ENCODE assay signal across 18 cellular contexts in the genomic region with DNA sequence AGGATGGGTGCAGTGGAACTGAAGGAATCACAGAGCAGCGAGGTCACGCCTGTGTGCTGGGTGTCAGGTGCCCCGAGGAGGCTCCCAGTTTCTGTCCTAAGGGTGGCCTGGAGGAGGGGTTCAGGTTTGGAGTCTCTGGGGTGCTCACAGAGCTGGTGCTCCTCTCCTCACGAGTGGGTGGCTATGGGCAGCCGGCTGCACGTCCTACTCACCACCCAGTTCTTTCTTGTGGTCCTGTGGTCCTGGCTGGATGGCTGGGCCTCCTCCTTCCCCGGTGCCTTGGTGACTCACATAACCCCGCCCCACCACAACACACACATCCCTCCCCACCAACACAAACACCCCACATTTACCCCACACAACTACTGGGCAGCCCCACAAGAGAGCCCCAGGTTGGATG. TPM values are rescaled to one million over a fixed set of nuclear protein-coding genes. Genes with fewer than 3 reads are reported as not detected.
DNase-seq lines count a peak whose midpoint lies in the region; TF ChIP-seq lines count a peak whose summit lies in the region.
"Had no signal": no experiment of that assay in that cellular context is flagged by ENCODE, and none has a peak within 500 bp of the region (broad histone marks: within the 10 kb centered on the region; RNA-seq: fewer than 3 reads in every experiment).

No MANE protein-coding gene starts in this region.

- TF ChIP-seq POLR2A in spleen (IDR thresholded peaks at IDR 0.05) = no peak

- no peaks in the 10 kb centered on the region for H3K4me1 ChIP-seq in spleen
- H3K4me1 ChIP-seq: right lobe of liver had no signal

- H3K27me3 Mint-ChIP-seq in dendritic cell treated with granulocyte-macrophage colony-stimulating factor and Interleukin-4, amounts not matched to agents 40 ng/mL and 50 ng/mL, for 4 days = peaks cover 5% of the 10 kb centered on the region
- H3K27me3 Mint-ChIP-seq: activated CD4-positive, alpha-beta T cell treated with anti-CD3 and anti-CD28 coated beads, Interleukin-2, amount 10 ng/mL, durations not matched to agents 7 days and 5 days; activated naive CD4-positive, alpha-beta T cell treated with anti-CD3 and anti-CD28 coated beads, Interleukin-2, amount 50 U/mL, for 24 hours had no signal

- H3K4me1 Mint-ChIP-seq in dendritic cell treated with granulocyte-macrophage colony-stimulating factor and Interleukin-4, amounts not matched to agents 40 ng/mL and 50 ng/mL, for 4 days (ENCODE audit: low read depth) = peaks cover 47% of the 10 kb centered on the region
- H3K4me1 Mint-ChIP-seq: activated CD4-positive, alpha-beta T cell treated with anti-CD3 and anti-CD28 coated beads, Interleukin-2, amount 10 ng/mL, durations not matched to agents 7 days and 5 days; activated naive CD4-positive, alpha-beta T cell treated with anti-CD3 and anti-CD28 coated beads, Interleukin-2, amount 50 U/mL, for 24 hours had no signal

- no peaks in the 10 kb centered on the region for H3K27me3 ChIP-seq in spleen (replicated peaks in 1 of 7)
- H3K27me3 ChIP-seq: right lobe of liver had no signal

- no peak overlapping the region for H3K4me3 ChIP-seq in spleen
- H3K4me3 ChIP-seq: right lobe of liver, SK-N-MC had no signal

- intact Hi-C loops in dendritic cell treated with granulocyte-macrophage colony-stimulating factor and Interleukin-4, amounts not matched to agents 40 ng/mL and 50 ng/mL, for 4 days (cut with micrococcal nuclease) = no loop called here
- intact Hi-C loops in spleen (cut with DNase I; ENCODE audit: low total_unique reads) = no loop called here

- H3K36me3 Mint-ChIP-seq in dendritic cell treated with granulocyte-macrophage colony-stimulating factor and Interleukin-4, amounts not matched to agents 40 ng/mL and 50 ng/mL, for 4 days (ENCODE audit: low read depth) = peaks cover 8% of the 10 kb centered on the region

- no peaks in the 10 kb centered on the region for H3K36me3 ChIP-seq in spleen
- H3K36me3 ChIP-seq: right lobe of liver had no signal

- peaks cover 12% of the 10 kb centered on the region for H3K9me3 Mint-ChIP-seq in dendritic cell treated with granulocyte-macrophage colony-stimulating factor and Interleukin-4, amounts not matched to agents 40 ng/mL and 50 ng/mL, for 4 days
- H3K9me3 Mint-ChIP-seq: activated naive CD4-positive, alpha-beta T cell treated with anti-CD3 and anti-CD28 coated beads, Interleukin-2, amount 50 U/mL, for 24 hours; effector memory CD8-positive, alpha-beta T cell had no signal

- H3K27ac Mint-ChIP-seq in dendritic cell treated with granulocyte-macrophage colony-stimulating factor and Interleukin-4, amounts not matched to agents 40 ng/mL and 50 ng/mL, for 4 days = peak overlapping the region; percentile 13
- H3K27ac Mint-ChIP-seq: activated CD4-positive, alpha-beta T cell treated with anti-CD3 and anti-CD28 coated beads, Interleukin-2, amount 10 ng/mL, durations not matched to agents 7 days and 5 days; activated naive CD4-positive, alpha-beta T cell treated with anti-CD3 and anti-CD28 coated beads, Interleukin-2, amount 50 U/mL, for 24 hours; effector memory CD8-positive, alpha-beta T cell had no signal

- WGBS in spleen, 5 donors = 50 to 77% (median 66%) methylated on average over 1 to 8 of the region's 8 CpGs

- no peak overlapping the region for H3K27ac ChIP-seq in spleen
- H3K27ac ChIP-seq: KMS-11, right lobe of liver, SK-N-MC had no signal

- no peak for TF ChIP-seq CTCF in spleen (IDR thresholded peaks at IDR 0.05 in 8 of 11, conservative IDR thresholded peaks at IDR 0.05 in 3 of 11)

- peaks cover 0 to 12% (median 0%) of the 10 kb centered on the region in 8 donors for H3K9me3 ChIP-seq in spleen
- H3K9me3 ChIP-seq: right lobe of liver had no signal

- peak; percentile 57 for DNase-seq in EL
- peak; percentile 18 for DNase-seq in NCI-H226
- peak; percentile 44 for DNase-seq in spleen
- DNase-seq in RPMI8226 = no peak
- no peak for DNase-seq in Ammon's horn (ENCODE audit: low spot score)
- no peak for DNase-seq in NOMO-1 treated with dmso at 0.1 percent for 144 hours (lab: John Stamatoyannopoulos, UW; ENCODE audit: unreplicated experiment)
- DNase-seq: activated CD4-positive, alpha-beta T cell treated with anti-CD3 and anti-CD28 coated beads, Interleukin-2, amount 10 ng/mL, durations not matched to agents 7 days and 5 days; DMS153; effector memory CD8-positive, alpha-beta T cell; midbrain; NCI-H1105 treated with DMSO at 0.1 percent for 48 hours; NCI-H69; right lobe of liver; stimulated activated CD4-positive, alpha-beta T cell treated with anti-CD3 and anti-CD28 coated beads, Interleukin-2, amount 100 ng/mL, for 24 hours had no signal

- H3K4me3 Mint-ChIP-seq in dendritic cell treated with granulocyte-macrophage colony-stimulating factor and Interleukin-4, amounts not matched to agents 40 ng/mL and 50 ng/mL, for 4 days = no peak overlapping the region
- H3K4me3 Mint-ChIP-seq: activated CD4-positive, alpha-beta T cell treated with anti-CD3 and anti-CD28 coated beads, Interleukin-2, amount 10 ng/mL, durations not matched to agents 7 days and 5 days; activated naive CD4-positive, alpha-beta T cell treated with anti-CD3 and anti-CD28 coated beads, Interleukin-2, amount 50 U/mL, for 24 hours; effector memory CD8-positive, alpha-beta T cell had no signal

RNA-seq across cellular contexts. Expression of gene PTGS1, which starts 9.9 kb away (rescaled TPM):
- 10 to 100 TPM; 13.6 to 18.6 (median 15.3) TPM for total RNA-seq in spleen
- polyA plus RNA-seq in spleen = 1 to 10 TPM; 2.8 to 5.9 (median 4.9) TPM
- total RNA-seq: activated CD4-positive, alpha-beta T cell treated with anti-CD3 and anti-CD28 coated beads, Interleukin-2, amount 10 ng/mL, durations not matched to agents 7 days and 5 days had no signal

Comparison
In these comparisons a context has a peak if more than half of its experiments do, and no peak if none do; other contexts are left out.
1. DNase-seq: peak in EL (single experiment), NCI-H226 (single experiment) and spleen (single experiment); none in RPMI8226 (single experiment), Ammon's horn (single experiment) and NOMO-1 treated with dmso at 0.1 percent for 144 hours (single experiment).